ENCODE assay signal across 23 cellular contexts in the genomic region with DNA sequence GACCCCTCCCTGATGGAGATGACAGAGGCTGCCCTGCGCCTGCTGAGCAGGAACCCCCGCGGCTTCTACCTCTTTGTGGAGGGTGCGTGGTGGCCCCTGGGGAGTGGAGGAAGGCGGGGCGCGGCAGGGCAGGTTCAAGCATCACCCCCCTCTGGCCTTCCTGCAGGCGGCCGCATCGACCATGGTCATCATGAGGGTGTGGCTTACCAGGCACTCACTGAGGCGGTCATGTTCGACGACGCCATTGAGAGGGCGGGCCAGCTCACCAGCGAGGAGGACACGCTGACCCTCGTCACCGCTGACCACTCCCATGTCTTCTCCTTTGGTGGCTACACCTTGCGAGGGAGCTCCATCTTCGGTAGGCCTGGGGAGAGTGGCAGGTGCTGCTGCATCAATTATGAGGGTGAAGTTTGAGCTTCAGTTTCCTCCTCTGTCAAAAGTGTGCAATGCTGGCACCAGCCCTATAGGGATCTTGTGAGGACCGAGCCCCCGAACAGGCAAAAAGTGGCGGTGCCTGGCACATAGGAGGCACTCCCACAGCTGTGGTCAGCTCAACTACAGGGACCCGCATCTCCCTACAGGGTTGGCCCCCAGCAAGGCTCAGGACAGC. TPM values are rescaled to one million over a fixed set of nuclear protein-coding genes. Genes with fewer than 3 reads are reported as not detected.
DNase-seq lines count a peak whose midpoint lies in the region; FAIRE-seq and TF ChIP-seq lines count a peak whose summit lies in the region.
"Had no signal": no experiment of that assay in that cellular context is flagged by ENCODE, and none has a peak within 500 bp of the region (broad histone marks: within the 10 kb centered on the region; RNA-seq: fewer than 3 reads in every experiment).

No MANE protein-coding gene starts in this region.

- H3K27me3 Mint-ChIP-seq in chondrocyte (ENCODE audit: low read depth): peaks cover 14% of the 10 kb centered on the region

- no peaks in the 10 kb centered on the region for H3K4me1 ChIP-seq in mesendoderm (ENCODE audit: control insufficient read depth, low read depth, low read length)
- H3K4me1 ChIP-seq: Peyer's patch, SJSA1 had no signal

- H3K9ac ChIP-seq in mesendoderm (ENCODE audit: low read length): no peak overlapping the region

- H4K5ac ChIP-seq in mesendoderm (ENCODE audit: low read length): no peak overlapping the region

- TF ChIP-seq CTCF in D721Med (IDR thresholded peaks at IDR 0.05; ENCODE audit: insufficient read depth, missing control alignments) (no peak), chondrocyte (IDR thresholded peaks at IDR 0.05) (no peak)

- no peak overlapping the region for H2AK5ac ChIP-seq in mesendoderm (ENCODE audit: low read length)

- no CpG with 5 or more reads among the region's 25 CpGs for WGBS in mesendoderm (ENCODE audit: extremely low coverage, insufficient coverage, low lambda C conversion rate)

- no peaks in the 10 kb centered on the region for H3K36me3 Mint-ChIP-seq in chondrocyte (ENCODE audit: low read depth)
- H3K36me3 Mint-ChIP-seq: CD8-positive, alpha-beta T cell had no signal

- peak overlapping the region; percentile 45 for H3K23ac ChIP-seq in mesendoderm (ENCODE audit: low read length)

- H2BK5ac ChIP-seq in mesendoderm (ENCODE audit: low read length): no peak overlapping the region

- H3K27ac ChIP-seq in mesendoderm (ENCODE audit: low read depth, low read length): no peak overlapping the region
- H3K27ac ChIP-seq: Peyer's patch, SJSA1 had no signal

- no peaks in the 10 kb centered on the region for H3K27me3 ChIP-seq in mesendoderm (ENCODE audit: insufficient read depth, low read length, poor library complexity)
- H3K27me3 ChIP-seq: MG63, Peyer's patch had no signal

- no peak overlapping the region for H2BK120ac ChIP-seq in mesendoderm (ENCODE audit: low read depth, low read length)

- H3K9me3 Mint-ChIP-seq in chondrocyte (ENCODE audit: low read depth): no peaks in the 10 kb centered on the region
- H3K9me3 Mint-ChIP-seq: CD8-positive, alpha-beta T cell; HFFc6 had no signal

- no peak overlapping the region for H3K4me2 ChIP-seq in mesendoderm (ENCODE audit: low read length)

- no peaks in the 10 kb centered on the region for H3K36me3 ChIP-seq in mesendoderm (ENCODE audit: control insufficient read depth, insufficient read depth, low read length)
- H3K36me3 ChIP-seq: MG63, Peyer's patch, SJSA1 had no signal

- H3K79me1 ChIP-seq in mesendoderm (ENCODE audit: low read length): no peaks in the 10 kb centered on the region

- DNase-seq in activated CD8-positive, alpha-beta memory T cell treated with anti-CD3 and anti-CD28 coated beads, Interleukin-2, amount 50 U/mL, for 48 hours: peak; percentile 28
- no peak for DNase-seq in activated CD8-positive, alpha-beta memory T cell treated with anti-CD3 and anti-CD28 coated beads for 24 hours
- DNase-seq in D721Med (ENCODE audit: insufficient read length, low spot score) (peak; percentile 2), chondrocyte (ENCODE audit: low spot score) (peak; percentile 84), mesendoderm (no peak), globus pallidus (ENCODE audit: low spot score) (no peak), SIG-M5 treated with dmso at 0.1 percent for 504 hours (lab: John Stamatoyannopoulos, UW; ENCODE audit: unreplicated experiment) (no peak), NCI-H82 (lab: John Stamatoyannopoulos, UW) (no peak)
- DNase-seq: AML-193; C1 segment of cervical spinal cord; CD8-positive, alpha-beta T cell; HFFc6; MG63; NCI-H1417 treated with DMSO at 0.1 percent for 48 hours; NCI-H1930 had no signal

- FAIRE-seq in D721Med (lab: Jason Lieb, UNC): no peak
- FAIRE-seq: GM19239 had no signal

- no peak overlapping the region for H3K4me3 ChIP-seq in mesendoderm (ENCODE audit: low read length)
- H3K4me3 ChIP-seq: MG63, SJSA1 had no signal

- no peak overlapping the region for H3K4ac ChIP-seq in mesendoderm (ENCODE audit: low read depth, low read length)

- no peaks in the 10 kb centered on the region for H3K79me2 ChIP-seq in mesendoderm (ENCODE audit: control insufficient read depth, insufficient read depth, low read length)

- no peak overlapping the region for H3K56ac ChIP-seq in mesendoderm (ENCODE audit: low read length)

- H2BK15ac ChIP-seq in mesendoderm (replicated peaks; ENCODE audit: low read depth): no peak overlapping the region

- no peak overlapping the region for H3K18ac ChIP-seq in mesendoderm (ENCODE audit: low read length)

- no peak overlapping the region for H3K27ac Mint-ChIP-seq in chondrocyte (ENCODE audit: unreplicated experiment)
- H3K27ac Mint-ChIP-seq: CD8-positive, alpha-beta T cell; HFFc6 had no signal

- peaks cover 27% of the 10 kb centered on the region for H3K4me1 Mint-ChIP-seq in chondrocyte (ENCODE audit: low read depth)

- no peak overlapping the region for H4K8ac ChIP-seq in mesendoderm (ENCODE audit: low read depth, low read length)

- no peak overlapping the region for H3K4me3 Mint-ChIP-seq in chondrocyte (ENCODE audit: unreplicated experiment)
- H3K4me3 Mint-ChIP-seq: CD8-positive, alpha-beta T cell; HFFc6 had no signal

RNA-seq across cellular contexts. Expression of gene ALPI, which starts 2.2 kb away (rescaled TPM):
- not detected in 3 replicates for total RNA-seq in chondrocyte
- polyA plus RNA-seq in mesendoderm (2013, experiment 1 of 2): not detected
- polyA plus RNA-seq in mesendoderm (2013, experiment 2 of 2): not detected
- total RNA-seq: A172; CD8-positive, alpha-beta T cell; H4; HFFc6; LHCN-M2; NCI-H460; SJSA1 had no signal
- polyA plus RNA-seq: AG04450 had no signal

RNA-seq across cellular contexts. Expression of gene ECEL1, which starts 29.5 kb away (rescaled TPM):
- total RNA-seq in chondrocyte: 0.12 to 0.53 TPM in 2 of 3 replicates, not detected in the other
- polyA plus RNA-seq in mesendoderm (2013, experiment 1 of 2): 0.86 TPM
- 0.70 TPM for polyA plus RNA-seq in mesendoderm (2013, experiment 2 of 2)
- total RNA-seq: A172; CD8-positive, alpha-beta T cell; H4; HFFc6; LHCN-M2; Peyer's patch; SJSA1 had no signal
- polyA plus RNA-seq: AG04450 had no signal

RNA-seq across cellular contexts. Expression of gene ALPG, which starts 51.5 kb away (rescaled TPM):
- not detected in 3 replicates for total RNA-seq in chondrocyte
- polyA plus RNA-seq in mesendoderm (2013, experiment 1 of 2): 0.03 TPM
- 0.03 TPM for polyA plus RNA-seq in mesendoderm (2013, experiment 2 of 2)
- total RNA-seq: A172; CD8-positive, alpha-beta T cell; H4; HFFc6; LHCN-M2; NCI-H460; Peyer's patch had no signal
- polyA plus RNA-seq: AG04450 had no signal

Comparison
In these comparisons a context has a peak if more than half of its experiments do, and no peak if none do; other contexts are left out.
1. DNase-seq: peak in activated CD8-positive, alpha-beta memory T cell treated with anti-CD3 and anti-CD28 coated beads, Interleukin-2, amount 50 U/mL, for 48 hours (single experiment), D721Med (single experiment) and chondrocyte (single experiment); none in activated CD8-positive, alpha-beta memory T cell treated with anti-CD3 and anti-CD28 coated beads for 24 hours (single experiment), mesendoderm (single experiment), globus pallidus (single experiment), SIG-M5 treated with dmso at 0.1 percent for 504 hours (single experiment) and NCI-H82 (single experiment).